ENCODE assay signal across 18 cellular contexts in genomic region chrX:9612146-9612505, GRCh38.
DNase-seq lines count a peak whose midpoint lies in the region; ATAC-seq lines count a peak whose summit lies in the region.
"Had no signal": no experiment of that assay in that cellular context is flagged by ENCODE, and none has a peak within 500 bp of the region (broad histone marks: within the 10 kb centered on the region; RNA-seq: fewer than 3 reads in every experiment).

No MANE protein-coding gene starts in this region.

- no peaks in the 10 kb centered on the region for H3K9me3 ChIP-seq in GM23248 (ENCODE audit: low read depth)

- no peak overlapping the region for H3K9ac ChIP-seq in GM23248

- no peak overlapping the region for H3K27ac ChIP-seq in GM23248

- peaks cover 13% of the 10 kb centered on the region for H3K4me1 ChIP-seq in GM23248 (ENCODE audit: insufficient read depth)

- in situ Hi-C loops in GM23248 (cut with MboI): no loop called here

- H3K27me3 ChIP-seq in GM23248 (replicated peaks; ENCODE audit: insufficient read depth): no peaks in the 10 kb centered on the region

- no peaks in the 10 kb centered on the region for H4K20me1 ChIP-seq in GM23248 (ENCODE audit: insufficient read depth)

- DNase-seq in NCI-H1092 (lab: John Stamatoyannopoulos, UW) (peak; percentile 23), NCI-H146 treated with DMSO at 0.1 percent for 48 hours (lab: John Stamatoyannopoulos, UW; ENCODE audit: unreplicated experiment) (peak; percentile 19), NCI-H2227 treated with DMSO at 0.1 percent for 48 hours (lab: John Stamatoyannopoulos, UW) (peak; percentile 3), cerebellum (ENCODE audit: low spot score) (peak; percentile 19), DMS53 treated with DMSO at 0.1 percent for 48 hours (lab: John Stamatoyannopoulos, UW; ENCODE audit: unreplicated experiment) (no peak), GM23248 (no peak), DMS153 treated with DMSO at 0.1 percent for 48 hours (lab: John Stamatoyannopoulos, UW; ENCODE audit: unreplicated experiment) (no peak)
- DNase-seq: DMS79 treated with DMSO at 0.1 percent for 48 hours; GDM1; NCI-H1436 treated with DMSO at 0.1 percent for 48 hours; NCI-H226; NCI-H526; NK-92 treated with Interleukin-12 subunit alpha and Interleukin-12 subunit beta, amount 100 ng/mL, for 24 hours; SHP77 treated with DMSO at 0.1 percent for 48 hours; T-helper 2 cell had no signal

- H3K9me2 ChIP-seq in GM23248 (ENCODE audit: insufficient read depth): no peaks in the 10 kb centered on the region

- H3K79me2 ChIP-seq in GM23248 (ENCODE audit: insufficient read depth): no peaks in the 10 kb centered on the region

- no peak for ATAC-seq in HG03045 (IDR thresholded peaks at IDR 0.05; ENCODE audit: unreplicated experiment)
- ATAC-seq: K562 had no signal

- H2AFZ ChIP-seq in GM23248: no peak overlapping the region

- whole genome bisulfite sequencing in GM23248 (ENCODE audit: low coverage in 1 of 2, low lambda C conversion rate in 2 of 2, missing lambda C conversion rate in 2 of 2), 2 experiments: 58 to 61% methylated on average over 4 of the region's 4 CpGs

- no peaks in the 10 kb centered on the region for H3K36me3 ChIP-seq in GM23248 (ENCODE audit: low read depth)

- H3K4me2 ChIP-seq in GM23248 (ENCODE audit: unreplicated experiment): no peak overlapping the region

- H3K4me3 ChIP-seq in GM23248: no peak overlapping the region
- H3K4me3 ChIP-seq: GM12878, K562 had no signal

- H3F3A ChIP-seq in GM23248 (ENCODE audit: insufficient read depth): 0 out of 2 replicates have a peak, but pooled peaks cover 3% of the 10 kb centered on the region

Comparison
In these comparisons a context has a peak if more than half of its experiments do, and no peak if none do; other contexts are left out.
1. DNase-seq: peak in NCI-H1092 (single experiment), NCI-H146 treated with DMSO at 0.1 percent for 48 hours (single experiment), NCI-H2227 treated with DMSO at 0.1 percent for 48 hours (single experiment) and cerebellum (single experiment); none in DMS53 treated with DMSO at 0.1 percent for 48 hours (single experiment), GM23248 (single experiment) and DMS153 treated with DMSO at 0.1 percent for 48 hours (single experiment).